In genomic region chr1:84146375-84147032, GRCh38 we compare ENCODE assay signal across 8 cellular contexts. TPM values are rescaled to one million over a fixed set of nuclear protein-coding genes. Genes with fewer than 3 reads are reported as not detected.
DNase-seq lines count a peak whose midpoint lies in the region; ATAC-seq and TF ChIP-seq lines count a peak whose summit lies in the region.

No MANE protein-coding gene starts in this region.

- H3K9me3 Mint-ChIP-seq in MCF 10A (ENCODE audit: unreplicated experiment): no peaks in the 10 kb centered on the region

- no peak overlapping the region for H3K9ac ChIP-seq in SK-N-SH

- POLR2A ChIA-PET in MCF 10A (lab: Yijun Ruan, JAX): interaction anchor here (1.1 kb wide), 1 partner anchor 288 kb away, joined by 3 read pairs; no protein-coding TSS in a partner anchor
- POLR2A ChIA-PET in SK-N-SH (lab: Yijun Ruan, JAX): no interaction called here

- no peak for ATAC-seq in left lobe of liver
- no peak for ATAC-seq in upper lobe of left lung (ENCODE audit: low FRiP score in 2 of 2)
- ATAC-seq in GM19395 (IDR thresholded peaks at IDR 0.05; ENCODE audit: unreplicated experiment): no peak

- no peaks in the 10 kb centered on the region for H3F3A ChIP-seq in SK-N-SH (replicated peaks; ENCODE audit: insufficient read depth)

- CTCF ChIA-PET in MCF 10A (lab: Yijun Ruan, JAX) (interaction anchor here (0.8 to 12.3 kb wide), 2 partner anchors 276 to 287 kb away, joined by 4 to 174 read pairs; no protein-coding TSS in a partner anchor), SK-N-SH (lab: Yijun Ruan, JAX) (interaction anchor here (0.9 to 1.4 kb wide), 3 partner anchors 22 to 789 kb away, joined by 3 read pairs; no protein-coding TSS in a partner anchor)

- H3K36me3 Mint-ChIP-seq in MCF 10A (ENCODE audit: insufficient read depth, unreplicated experiment): no peaks in the 10 kb centered on the region

- H3K4me2 ChIP-seq in SK-N-SH: no peak overlapping the region

- intact Hi-C loops in MCF 10A (cut with micrococcal nuclease) (no loop called here), breast epithelium (cut with DNase I; ENCODE audit: low total_unique reads) (no loop called here)

- no peaks in the 10 kb centered on the region for H4K20me1 ChIP-seq in SK-N-SH (ENCODE audit: insufficient read depth)

- no peaks in the 10 kb centered on the region for H3K36me3 ChIP-seq in breast epithelium
- H3K36me3 ChIP-seq in SK-N-SH (replicated peaks in 1 of 2; ENCODE audit: control insufficient read depth in 1 of 2, insufficient read depth in 2 of 2, low read length in 1 of 2): no peaks in the 10 kb centered on the region
- H3K36me3 ChIP-seq in upper lobe of left lung: no peaks in the 10 kb centered on the region

- no peaks in the 10 kb centered on the region for H3K27me3 ChIP-seq in breast epithelium
- no peaks in the 10 kb centered on the region for H3K27me3 ChIP-seq in SK-N-SH (ENCODE audit: insufficient read depth)
- H3K27me3 ChIP-seq in upper lobe of left lung: no peaks in the 10 kb centered on the region

- 78% methylated on average over 4 of the region's 4 CpGs for WGBS in SK-N-SH (ENCODE audit: low lambda C conversion rate)
- 57 to 68% methylated on average over 4 of the region's 4 CpGs for WGBS in upper lobe of left lung, 2 donors

- H3K27ac ChIP-seq in breast epithelium: no peak overlapping the region
- peak overlapping the region in 1 of 2 experiments; percentile 10; a peak in 1 of 4 replicates for H3K27ac ChIP-seq in SK-N-SH (ENCODE audit: low read depth in 2 of 2, low read length in 1 of 2)
- H3K27ac ChIP-seq in upper lobe of left lung: no peak overlapping the region

- H3K4me1 ChIP-seq in breast epithelium (no peaks in the 10 kb centered on the region), SK-N-SH (ENCODE audit: control insufficient read depth in 1 of 2, insufficient read depth in 2 of 2, low read depth in 1 of 2, low read length in 1 of 2) (peaks cover 0 to 21% of the 10 kb centered on the region in 2 experiments; a peak in 2 of 4 replicates), upper lobe of left lung (peaks cover 0 to 7% (median 0%) of the 10 kb centered on the region in 4 donors)

- TF ChIP-seq POLR2A in breast epithelium (IDR thresholded peaks at IDR 0.05) (no peak), upper lobe of left lung (IDR thresholded peaks at IDR 0.05) (no peak)

- no peaks in the 10 kb centered on the region for H3K9me3 ChIP-seq in breast epithelium
- H3K9me3 ChIP-seq in SK-N-SH: no peaks in the 10 kb centered on the region
- H3K9me3 ChIP-seq in upper lobe of left lung: no peaks in the 10 kb centered on the region

- H3K4me3 ChIP-seq in breast epithelium (no peak overlapping the region), SK-N-SH (ENCODE audit: low read depth in 2 of 2, low read length in 1 of 2) (no peak overlapping the region), upper lobe of left lung (peak overlapping the region in 1 of 4 donors; percentile 28)

- DNase-seq in MCF 10A (ENCODE audit: unreplicated experiment) (peak; percentile 22), breast epithelium (ENCODE audit: low spot score in 2 of 2) (no peak), SK-N-SH (no peak), fibroblast of peridontal ligament (ENCODE audit: extremely low read depth) (peak; percentile 69), left lobe of liver (ENCODE audit: low spot score) (no peak), upper lobe of left lung (no peak), GF-D8 (lab: John Stamatoyannopoulos, UW) (no peak)

- H3K9me2 ChIP-seq in SK-N-SH: no peaks in the 10 kb centered on the region

- no peak for TF ChIP-seq CTCF in MCF 10A (IDR thresholded peaks at IDR 0.05; ENCODE audit: unreplicated experiment)
- TF ChIP-seq CTCF in breast epithelium (IDR thresholded peaks at IDR 0.05): no peak
- no peak for TF ChIP-seq CTCF in SK-N-SH (IDR thresholded peaks at IDR 0.05)
- TF ChIP-seq CTCF in upper lobe of left lung (IDR thresholded peaks at IDR 0.05): no peak

- H2AFZ ChIP-seq in SK-N-SH (ENCODE audit: low read depth): no peak overlapping the region

- no TSS peak for BruUV-seq in MCF 10A (replicated peaks; lab: Mats Ljungman, UMichigan)

- TF ChIP-seq EP300 in SK-N-SH (IDR thresholded peaks at IDR 0.05; ENCODE audit: borderline replicate concordance in 1 of 2, low read depth in 1 of 2, low read length in 1 of 2) (no peak), upper lobe of left lung (IDR thresholded peaks at IDR 0.05) (no peak)

- no peaks in the 10 kb centered on the region for H3K4me1 Mint-ChIP-seq in MCF 10A (ENCODE audit: insufficient read depth, unreplicated experiment)

- H3K27me3 Mint-ChIP-seq in MCF 10A (ENCODE audit: insufficient read depth, unreplicated experiment): no peaks in the 10 kb centered on the region

- TF ChIP-seq RAD21 in SK-N-SH (IDR thresholded peaks at IDR 0.05; ENCODE audit: low read length): no peak

- H3K27ac Mint-ChIP-seq in MCF 10A (ENCODE audit: low read depth, unreplicated experiment): no peak overlapping the region

- no peaks in the 10 kb centered on the region for H3K79me2 ChIP-seq in SK-N-SH (ENCODE audit: insufficient read depth)

- H3K4me3 Mint-ChIP-seq in MCF 10A (ENCODE audit: unreplicated experiment): no peak overlapping the region

TF ChIP-seq in SK-N-SH, 30 proteins besides CTCF, POLR2A, EP300 and RAD21:
- TF ChIP-seq JUND (IDR thresholded peaks at IDR 0.05) (peak; percentile 61), TEAD4 (IDR thresholded peaks at IDR 0.05; ENCODE audit: borderline replicate concordance, insufficient read depth) (0 out of 2 replicates have a peak, but pooled peaks have one; percentile 12), RXRA (IDR thresholded peaks at IDR 0.05; ENCODE audit: borderline replicate concordance, low read depth) (no peak), TCF12 (IDR thresholded peaks at IDR 0.05) (peak; percentile 49), MAX (IDR thresholded peaks at IDR 0.05; ENCODE audit: low read depth) (no peak), CHD2 (IDR thresholded peaks at IDR 0.05; ENCODE audit: low read length, partially characterized antibody) (no peak), PBX3 (IDR thresholded peaks at IDR 0.05) (peak; percentile 65), FOSL2 (IDR thresholded peaks at IDR 0.05; ENCODE audit: borderline replicate concordance, low read depth) (peak; percentile 68; the same call in 1 of the 2 replicates), MXI1 (IDR thresholded peaks at IDR 0.05; ENCODE audit: low read depth, low read length) (no peak)

RNA-seq across cellular contexts. Expression of gene PRKACB, which starts 2.4 kb away (rescaled TPM):
- total RNA-seq in MCF 10A (2022): 12.8 and 14.8 TPM in 2 replicates
- 10 to 100 TPM; 25.2 to 31.3 (median 26.4) TPM for total RNA-seq in breast epithelium
- polyA plus RNA-seq in SK-N-SH (2012; rRNA removed): 7.5 and 9.9 TPM in 2 replicates
- 15.7 and 18.0 TPM in 2 replicates for polyA plus RNA-seq in SK-N-SH (2012; cell fraction: cytosol; rRNA removed)
- polyA plus RNA-seq in SK-N-SH (2012; cell fraction: nucleus; rRNA removed): 3.7 and 11.3 TPM in 2 replicates
- total RNA-seq in left lobe of liver: 16.6 TPM
- total RNA-seq in upper lobe of left lung: 10 to 100 TPM in 5 of 6 donors, 1 to 10 TPM in 1; 7.9 to 27.8 (median 18.3) TPM

Comparison
In these comparisons a context has a peak if more than half of its experiments do, and no peak if none do; other contexts are left out.
1. DNase-seq: peak in MCF 10A (single experiment) and fibroblast of peridontal ligament (single experiment); none in breast epithelium (0 of 2), SK-N-SH (single experiment), left lobe of liver (single experiment), upper lobe of left lung (0 of 2) and GF-D8 (single experiment).